24 cellular contexts compared by ENCODE assay signal in the genomic region with DNA sequence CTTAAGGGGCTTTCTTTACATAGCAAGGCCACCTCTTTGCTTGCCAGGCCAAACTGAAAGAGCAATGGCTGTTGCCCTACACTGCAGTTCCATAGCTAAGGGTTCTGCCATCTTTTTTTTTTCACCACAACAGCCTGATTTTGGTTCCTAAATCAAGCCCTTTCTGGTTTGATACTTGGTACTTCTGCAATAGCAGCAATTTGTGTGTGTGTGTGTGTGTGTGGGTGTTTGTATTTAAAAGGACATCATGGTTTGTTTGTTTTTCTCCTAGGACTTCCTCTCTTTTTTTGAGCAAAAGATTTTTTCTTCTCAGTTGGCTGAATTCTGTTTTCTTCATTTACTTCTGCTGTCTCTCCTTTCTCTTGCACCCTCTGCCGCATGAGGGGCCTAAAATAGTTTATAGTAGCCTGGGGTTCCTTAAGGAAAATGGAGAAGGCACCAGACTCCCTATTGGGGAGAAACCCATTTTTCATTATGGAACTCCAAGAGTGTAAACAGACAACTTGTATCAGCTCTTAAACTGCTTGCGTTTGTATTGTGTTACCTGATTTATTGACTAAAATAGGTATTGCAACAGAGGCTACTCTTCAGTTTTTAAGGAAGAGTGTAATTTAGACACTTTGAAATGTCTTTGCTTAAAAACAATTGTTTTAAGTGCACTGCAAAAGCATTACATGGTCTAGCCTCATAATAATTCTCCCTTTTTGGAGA.
"Had no signal": no experiment of that assay in that cellular context is flagged by ENCODE, and none has a peak within 500 bp of the region (broad histone marks: within the 10 kb centered on the region; RNA-seq: fewer than 3 reads in every experiment).

No MANE protein-coding gene starts in this region.

- H3K4me1 Mint-ChIP-seq: memory B cell; naive thymus-derived CD4-positive, alpha-beta T cell; stimulated activated effector memory CD8-positive, alpha-beta T cell treated with anti-CD3 and anti-CD28 coated beads, Interleukin-12 subunit alpha, Interleukin-12 subunit beta, amount 100 ng/mL, for 72 hours had no signal

- H3K4me3 Mint-ChIP-seq: memory B cell; naive thymus-derived CD4-positive, alpha-beta T cell; natural killer cell treated with Interleukin-12 subunit alpha and Interleukin-12 subunit beta and Interleukin-15 and Interleukin-18, amount 100 ng/mL, for 72 hours; stimulated activated effector memory CD8-positive, alpha-beta T cell treated with anti-CD3 and anti-CD28 coated beads, Interleukin-12 subunit alpha, Interleukin-12 subunit beta, amount 100 ng/mL, for 72 hours; stimulated activated naive CD8-positive, alpha-beta T cell treated with anti-CD3 and anti-CD28 coated beads, Interleukin-15, Interleukin-2, amounts not matched to agents 100 ng/mL and 50 ng/mL, for 24 hours; type B pancreatic cell had no signal

- H3K36me3 Mint-ChIP-seq: stimulated activated effector memory CD8-positive, alpha-beta T cell treated with anti-CD3 and anti-CD28 coated beads, Interleukin-12 subunit alpha, Interleukin-12 subunit beta, amount 100 ng/mL, for 72 hours; type B pancreatic cell had no signal

- DNase-seq: hippocampal formation; kidney glomerular epithelial cell; left cardiac atrium; left lung; midbrain; mucosa of descending colon; naive thymus-derived CD4-positive, alpha-beta T cell; ovary; sigmoid colon; small intestine; spleen; stimulated activated CD4-positive, alpha-beta T cell treated with anti-CD3 and anti-CD28 coated beads, Interleukin-4, amount 100 ng/mL, for 24 hours; stimulated activated naive CD4-positive, alpha-beta T cell; substantia nigra had no signal

- ATAC-seq: left cardiac atrium; left lung; mucosa of descending colon; naive thymus-derived CD4-positive, alpha-beta T cell; natural killer cell treated with Interleukin-12 subunit alpha and Interleukin-12 subunit beta and Interleukin-15 and Interleukin-18, amount 100 ng/mL, for 72 hours; stimulated activated effector memory CD8-positive, alpha-beta T cell treated with anti-CD3 and anti-CD28 coated beads, Interleukin-12 subunit alpha, Interleukin-12 subunit beta, amount 100 ng/mL, for 72 hours had no signal

- H3K9me3 ChIP-seq: ovary, right atrium auricular region, sigmoid colon, vagina had no signal

- H3K36me3 ChIP-seq: left lung, ovary, right atrium auricular region, sigmoid colon, spleen, tibial nerve, vagina had no signal

- H3K9me3 Mint-ChIP-seq: natural killer cell treated with Interleukin-12 subunit alpha and Interleukin-12 subunit beta and Interleukin-15 and Interleukin-18, amount 100 ng/mL, for 72 hours; stimulated activated effector memory CD8-positive, alpha-beta T cell treated with anti-CD3 and anti-CD28 coated beads, Interleukin-12 subunit alpha, Interleukin-12 subunit beta, amount 100 ng/mL, for 72 hours had no signal

- H3K27ac Mint-ChIP-seq: memory B cell; naive thymus-derived CD4-positive, alpha-beta T cell; natural killer cell treated with Interleukin-12 subunit alpha and Interleukin-12 subunit beta and Interleukin-15 and Interleukin-18, amount 100 ng/mL, for 72 hours; progenitor cell of endocrine pancreas; stimulated activated effector memory CD8-positive, alpha-beta T cell treated with anti-CD3 and anti-CD28 coated beads, Interleukin-12 subunit alpha, Interleukin-12 subunit beta, amount 100 ng/mL, for 72 hours; stimulated activated naive CD8-positive, alpha-beta T cell treated with anti-CD3 and anti-CD28 coated beads, Interleukin-15, Interleukin-2, amounts not matched to agents 100 ng/mL and 50 ng/mL, for 24 hours; type B pancreatic cell had no signal

- H3K27me3 ChIP-seq: left lung, ovary, right atrium auricular region, sigmoid colon, spleen, tibial nerve, vagina had no signal

- H3K4me3 ChIP-seq: left lung, lung, mucosa of descending colon, ovary, right atrium auricular region, sigmoid colon, spleen, tibial nerve, vagina had no signal

- H3K4me1 ChIP-seq: left lung, right atrium auricular region, sigmoid colon, spleen, tibial nerve, vagina had no signal

- H3K27me3 Mint-ChIP-seq: memory B cell, progenitor cell of endocrine pancreas, type B pancreatic cell had no signal

- H3K27ac ChIP-seq: left lung, ovary, right atrium auricular region, sigmoid colon, spleen, tibial nerve, vagina had no signal
